In genomic region chr20:20452254-20452676, GRCh38 we compare ENCODE assay signal across 8 cellular contexts.
A peak's percentile ranks its signal among the peaks of the same experiment; 100 is the strongest.
DNase-seq lines count a peak whose midpoint lies in the region; ATAC-seq and TF ChIP-seq lines count a peak whose summit lies in the region.

No MANE protein-coding gene starts in this region.

- ATAC-seq in Right ventricle myocardium superior (ENCODE audit: poor library complexity) (peak; percentile 24), HG03045 (IDR thresholded peaks at IDR 0.05; ENCODE audit: unreplicated experiment) (peak; percentile 86)

- intact Hi-C loops in Right ventricle myocardium superior (cut with DNase I) (no loop called here), posterior vena cava (cut with DNase I) (no loop called here)

- no peaks in the 10 kb centered on the region for H3K9me3 ChIP-seq in right atrium auricular region

- DNase-seq in Right ventricle myocardium superior = peak; percentile 68
- DNase-seq in right atrium auricular region (ENCODE audit: low spot score) = no peak
- DNase-seq in NCI-H82 treated with DMSO at 0.1 percent for 48 hours (lab: John Stamatoyannopoulos, UW; ENCODE audit: unreplicated experiment) = peak; percentile 82
- peak; percentile 18 for DNase-seq in activated gamma-delta T cell (lab: John Stamatoyannopoulos, UW)
- peak; percentile 29 for DNase-seq in glomerular endothelial cell (ENCODE audit: extremely low read depth, low read depth, low spot score)
- DNase-seq in posterior vena cava (ENCODE audit: low spot score) = peak; percentile 88
- DNase-seq in 8988T = no peak

- H3K27ac ChIP-seq in right atrium auricular region = no peak overlapping the region

- no peak for TF ChIP-seq CTCF in right atrium auricular region (IDR thresholded peaks at IDR 0.05)

- H3K36me3 ChIP-seq in right atrium auricular region = peaks cover under 1% of the 10 kb centered on the region

- no peak overlapping the region for H3K4me3 ChIP-seq in right atrium auricular region

- H3K27me3 ChIP-seq in right atrium auricular region = no peaks in the 10 kb centered on the region

- peaks cover 0 to 33% of the 10 kb centered on the region in 2 donors for H3K4me1 ChIP-seq in right atrium auricular region

Comparison
In these comparisons a context has a peak if more than half of its experiments do, and no peak if none do; other contexts are left out.
1. DNase-seq: peak in Right ventricle myocardium superior (single experiment), NCI-H82 treated with DMSO at 0.1 percent for 48 hours (single experiment), activated gamma-delta T cell (single experiment), glomerular endothelial cell (single experiment) and posterior vena cava (single experiment); none in right atrium auricular region (single experiment) and 8988T (single experiment).